ENCODE assay signal across 24 cellular contexts in genomic region chr4:179803857-179804256, GRCh38.
"Had no signal": no experiment of that assay in that cellular context is flagged by ENCODE, and none has a peak within 500 bp of the region (broad histone marks: within the 10 kb centered on the region; RNA-seq: fewer than 3 reads in every experiment).

No MANE protein-coding gene starts in this region.

- H3K4me1 ChIP-seq: breast epithelium, esophagus squamous epithelium, parathyroid adenoma, spleen, testis, uterus had no signal

- H3K27me3 ChIP-seq: breast epithelium, esophagus squamous epithelium, spleen, testis, uterus had no signal

- DNase-seq: activated CD4-positive, alpha-beta memory T cell treated with anti-CD3 and anti-CD28 coated beads for 36 hours; activated CD4-positive, alpha-beta T cell treated with anti-CD3 and anti-CD28 coated beads, Interleukin-2, amount 10 ng/mL, durations not matched to agents 24 days and 14 days; activated CD4-positive, CD25-positive, alpha-beta regulatory T cell treated with anti-CD3 and anti-CD28 coated beads, Interleukin-2, amount 50 U/mL, for 72 hours; activated CD8-positive, alpha-beta memory T cell treated with anti-CD3 and anti-CD28 coated beads, Interleukin-2, amount 50 U/mL, for 4 hours; activated gamma-delta T cell; activated naive CD4-positive, alpha-beta T cell treated with anti-CD3 and anti-CD28 coated beads, Interleukin-2, amount 10 ng/mL, durations not matched to agents 7 days and 5 days; activated T-cell treated with anti-CD3 and anti-CD28 coated beads, Interleukin-2, amount 50 U/mL, for 1 hour; amniotic stem cell; central memory CD4-positive, alpha-beta T cell; esophagus squamous epithelium; left ventricle myocardium superior; mammary epithelial cell; midbrain; naive thymus-derived CD4-positive, alpha-beta T cell; nucleus accumbens; spleen; stimulated activated naive CD4-positive, alpha-beta T cell treated with Interleukin-2 at 50 U/mL for 16 hours; testis; trophoblast cell; uterus had no signal

- H3K36me3 ChIP-seq: breast epithelium, esophagus squamous epithelium, spleen, uterus had no signal

- H3K27ac ChIP-seq: breast epithelium, epithelial cell of prostate, esophagus squamous epithelium, parathyroid adenoma, spleen, testis, uterus had no signal

- H3K9me3 ChIP-seq: breast epithelium, testis, uterus had no signal

- H3K4me3 ChIP-seq: breast epithelium, esophagus squamous epithelium, spleen, testis, uterus had no signal

- ATAC-seq: left ventricle myocardium superior; naive thymus-derived CD4-positive, alpha-beta T cell; right cardiac atrium had no signal
